8 cellular contexts compared by ENCODE assay signal in genomic region chr17:63082273-63082861, GRCh38.
DNase-seq lines count a peak whose midpoint lies in the region; ATAC-seq and TF ChIP-seq lines count a peak whose summit lies in the region.

No MANE protein-coding gene starts in this region.

- H3K4me3 ChIP-seq in mammary epithelial cell (replicated peaks in 1 of 3; ENCODE audit: insufficient read depth in 1 of 3, low read depth in 2 of 3, low read length in 3 of 3): no peak overlapping the region

- dilution Hi-C loops in mammary epithelial cell (cut with HindIII; ENCODE audit: low sequenced_read_pairs): no loop called here

- intact Hi-C loops in mammary epithelial cell (cut with micrococcal nuclease): loop anchor here (1.0 to 10.0 kb wide), 4 partner anchors 88 to 532 kb away; no protein-coding TSS in a partner anchor
- intact Hi-C loops in activated naive CD4-positive, alpha-beta T cell treated with anti-CD3 and anti-CD28 coated beads for 36 hours (cut with micrococcal nuclease): loop anchor here (1.0 kb wide), 1 partner anchor 324 kb away; no protein-coding TSS in a partner anchor
- intact Hi-C loops in left cardiac atrium (cut with DNase I): loop anchor here in 1 of 2 donors (5.0 kb wide), 1 partner anchor 325 kb away; no protein-coding TSS in a partner anchor

- no peaks in the 10 kb centered on the region for H3K36me3 Mint-ChIP-seq in activated naive CD4-positive, alpha-beta T cell treated with anti-CD3 and anti-CD28 coated beads for 36 hours (ENCODE audit: low read depth)

- no peaks in the 10 kb centered on the region for H4K20me1 ChIP-seq in mammary epithelial cell (ENCODE audit: insufficient read depth, low read length)

- no peak overlapping the region for H3K27ac ChIP-seq in mammary epithelial cell (ENCODE audit: insufficient read depth, low read depth, low read length)

- no peak overlapping the region for H2AFZ ChIP-seq in mammary epithelial cell (ENCODE audit: low read depth, low read length)

- peaks cover 4% of the 10 kb centered on the region for H3K9me3 ChIP-seq in mammary epithelial cell (replicated peaks; ENCODE audit: insufficient read depth, low read length)

- no peak for ATAC-seq in left cardiac atrium

- peaks cover 90% of the 10 kb centered on the region for H3K79me2 ChIP-seq in mammary epithelial cell (ENCODE audit: insufficient read depth, low read length)

- H3K4me1 Mint-ChIP-seq in activated naive CD4-positive, alpha-beta T cell treated with anti-CD3 and anti-CD28 coated beads for 36 hours (ENCODE audit: low read depth): no peaks in the 10 kb centered on the region

- peaks cover 3% of the 10 kb centered on the region for H3K9me3 Mint-ChIP-seq in activated naive CD4-positive, alpha-beta T cell treated with anti-CD3 and anti-CD28 coated beads for 36 hours

- H3K4me1 ChIP-seq in mammary epithelial cell (ENCODE audit: insufficient read depth, low read length): peaks cover 24% of the 10 kb centered on the region

- no peaks in the 10 kb centered on the region for H3K27me3 Mint-ChIP-seq in activated naive CD4-positive, alpha-beta T cell treated with anti-CD3 and anti-CD28 coated beads for 36 hours (ENCODE audit: low read depth)

- DNase-seq in DMS114 treated with DMSO at 0.1 percent for 48 hours (lab: John Stamatoyannopoulos, UW; ENCODE audit: unreplicated experiment) (peak; percentile 24), M059J (ENCODE audit: low read depth) (peak; percentile 42), mammary epithelial cell (peak; percentile 5), myocyte (ENCODE audit: low read depth) (peak; percentile 61), iPS-NIHi7 (ENCODE audit: extremely low spot score) (no peak), NCI-H1092 treated with DMSO at 0.1 percent for 48 hours (lab: John Stamatoyannopoulos, UW) (no peak), left cardiac atrium (no peak)
- DNase-seq in activated naive CD4-positive, alpha-beta T cell treated with anti-CD3 and anti-CD28 coated beads for 36 hours: no peak

- CTCF ChIA-PET in mammary epithelial cell (lab: Charles Lee; ENCODE audit: low non-redundant PET): interaction anchor here (0.6 to 1.8 kb wide), 2 partner anchors 87 to 324 kb away, joined by 5 to 6 read pairs; no protein-coding TSS in a partner anchor
- CTCF ChIA-PET in activated naive CD4-positive, alpha-beta T cell treated with anti-CD3 and anti-CD28 coated beads for 36 hours (lab: Charles Lee): interaction anchor here (0.6 to 2.6 kb wide), 5 partner anchors 17 to 324 kb away, joined by 3 to 22 read pairs (median 3); no protein-coding TSS in a partner anchor

- TF ChIP-seq CTCF in mammary epithelial cell (conservative IDR thresholded peaks at IDR 0.05 in 1 of 2, IDR thresholded peaks at IDR 0.05 in 1 of 2; ENCODE audit: extremely low read depth in 1 of 2, insufficient read depth in 1 of 2, low read depth in 1 of 2, low read length in 2 of 2): peak; percentile 31 to 50

- in situ Hi-C loops in mammary epithelial cell (cut with MboI; ENCODE audit: low sequenced_read_pairs in 2 of 2): no loop called here

- peak overlapping the region; percentile 6 for H3K4me2 ChIP-seq in mammary epithelial cell (ENCODE audit: insufficient read depth, low read depth, low read length)

- 95% methylated on average over 2 of the region's 2 CpGs for WGBS in mammary epithelial cell (ENCODE audit: low coverage, missing lambda C conversion rate)

- H3K4me3 Mint-ChIP-seq in activated naive CD4-positive, alpha-beta T cell treated with anti-CD3 and anti-CD28 coated beads for 36 hours: no peak overlapping the region

- no TSS peak for BruUV-seq in mammary epithelial cell (replicated peaks; lab: Mats Ljungman, UMichigan)

- H3K27me3 ChIP-seq in mammary epithelial cell (ENCODE audit: insufficient read depth, low read length): no peaks in the 10 kb centered on the region

- no peak overlapping the region for H3K9ac ChIP-seq in mammary epithelial cell (ENCODE audit: insufficient read depth, low read length)

- H3K27ac Mint-ChIP-seq in activated naive CD4-positive, alpha-beta T cell treated with anti-CD3 and anti-CD28 coated beads for 36 hours: no peak overlapping the region

- peaks cover 3% of the 10 kb centered on the region for H3K36me3 ChIP-seq in mammary epithelial cell (ENCODE audit: insufficient read depth, low read length)

Comparison
In these comparisons a context has a peak if more than half of its experiments do, and no peak if none do; other contexts are left out.
1. DNase-seq: peak in DMS114 treated with DMSO at 0.1 percent for 48 hours (single experiment), M059J (single experiment), mammary epithelial cell (single experiment) and myocyte (single experiment); none in iPS-NIHi7 (single experiment), NCI-H1092 treated with DMSO at 0.1 percent for 48 hours (single experiment), activated naive CD4-positive, alpha-beta T cell treated with anti-CD3 and anti-CD28 coated beads for 36 hours (single experiment) and left cardiac atrium (single experiment).